Comparison of ENCODE assay signal across 24 cellular contexts in genomic region chr2:218073185-218073584, GRCh38. TPM values are rescaled to one million over a fixed set of nuclear protein-coding genes. Genes with fewer than 3 reads are reported as not detected.
"Had no signal": no experiment of that assay in that cellular context is flagged by ENCODE, and none has a peak within 500 bp of the region (broad histone marks: within the 10 kb centered on the region; RNA-seq: fewer than 3 reads in every experiment).

No MANE protein-coding gene starts in this region.

- H3K27ac Mint-ChIP-seq: mesothelial cell of epicardium had no signal

- H3K36me3 ChIP-seq: esophagus squamous epithelium, gastrocnemius medialis, heart right ventricle, left lung, lower lobe of right lung had no signal

- H3K4me3 ChIP-seq: dorsolateral prefrontal cortex, esophagus squamous epithelium, gastrocnemius medialis, heart right ventricle, left lung, lower lobe of right lung, mucosa of descending colon had no signal

- DNase-seq: cortex of kidney; dorsolateral prefrontal cortex; effector CD4-positive, alpha-beta T cell; effector memory CD4-positive, alpha-beta T cell; esophagus squamous epithelium; foreskin melanocyte; gastrocnemius medialis; glutamatergic neuron; heart right ventricle; hippocampal formation; left cardiac atrium had no signal

- H3K27ac ChIP-seq: dorsolateral prefrontal cortex, epithelial cell of prostate, esophagus squamous epithelium, gastrocnemius medialis, heart right ventricle, left lung, lower lobe of right lung had no signal

- H3K36me3 Mint-ChIP-seq: mesothelial cell of epicardium had no signal

- H3K9me3 Mint-ChIP-seq: mesothelial cell of epicardium had no signal

- H3K4me1 ChIP-seq: lower lobe of right lung had no signal

- H3K9me3 ChIP-seq: esophagus squamous epithelium, gastrocnemius medialis, heart right ventricle, left lung, lower lobe of right lung, mucosa of descending colon had no signal

- ATAC-seq: gastrocnemius medialis, left cardiac atrium had no signal

- H3K4me3 Mint-ChIP-seq: mesothelial cell of epicardium had no signal

RNA-seq across cellular contexts. Expression of gene RUFY4, which starts 4.1 kb away (rescaled TPM):
- total RNA-seq: cerebellum, dermis blood vessel endothelial cell, esophagus squamous epithelium, glomerular endothelial cell, kidney epithelial cell, left cardiac atrium, left ventricle myocardium superior, lower leg skin, lower lobe of right lung, lung microvascular endothelial cell, mesothelial cell of epicardium, mucosa of descending colon had no signal
- polyA plus RNA-seq: heart right ventricle, keratinocyte had no signal

RNA-seq across cellular contexts. Expression of gene CXCR2, which starts 52.6 kb away (rescaled TPM):
- total RNA-seq: cerebellum, dermis blood vessel endothelial cell, glomerular endothelial cell, kidney epithelial cell, lung microvascular endothelial cell had no signal
